ENCODE assay signal across 8 cellular contexts in genomic region chr17:10234033-10234432, GRCh38.
"Had no signal": no experiment of that assay in that cellular context is flagged by ENCODE, and none has a peak within 500 bp of the region (broad histone marks: within the 10 kb centered on the region; RNA-seq: fewer than 3 reads in every experiment).

No MANE protein-coding gene starts in this region.

- H3K27ac ChIP-seq: GM23248, HL-60 had no signal

- H3K4me3 ChIP-seq: GM23248, HAP-1 had no signal

- ATAC-seq: HCT116, HepG2 had no signal

- FAIRE-seq: HepG2 had no signal

- H3K36me3 ChIP-seq: HAP-1 had no signal

- DNase-seq: GM23248, GOT3, H7, HFFc6 had no signal
